Comparison of ENCODE assay signal across 11 cellular contexts in the genomic region with DNA sequence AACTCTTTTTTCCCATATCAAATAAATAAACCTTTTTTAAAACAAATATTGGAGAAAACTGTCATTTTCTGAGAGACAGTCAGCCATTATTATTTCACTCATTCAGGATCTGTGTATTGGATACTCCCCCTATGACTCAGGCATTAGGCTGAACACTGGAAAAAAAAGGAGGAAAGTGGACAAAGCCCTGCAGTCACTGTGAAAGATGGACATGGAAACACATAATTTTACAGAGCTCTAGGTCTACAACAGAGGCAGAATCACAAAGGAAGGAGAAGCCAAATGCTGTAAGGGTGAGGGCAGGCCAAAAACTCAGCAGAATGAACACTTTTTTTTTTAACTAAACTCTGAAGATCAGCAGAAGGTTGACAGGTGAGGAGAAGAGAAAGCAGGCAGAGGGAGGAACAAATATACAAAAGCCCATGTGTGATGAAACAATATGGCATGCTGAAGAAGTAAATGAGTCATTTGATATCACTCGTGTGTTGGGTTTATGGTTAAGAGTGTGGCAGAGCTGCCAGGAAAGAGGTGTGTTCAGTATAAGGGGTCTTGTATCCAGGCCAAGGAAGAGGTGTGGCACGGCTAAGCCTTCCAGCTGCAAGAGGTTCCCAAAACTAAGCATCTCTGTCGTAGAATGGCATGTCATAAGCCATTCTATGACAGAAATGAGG. TPM values are rescaled to one million over a fixed set of nuclear protein-coding genes. Genes with fewer than 3 reads are reported as not detected.
DNase-seq lines count a peak whose midpoint lies in the region; ATAC-seq and TF ChIP-seq lines count a peak whose summit lies in the region.
"Had no signal": no experiment of that assay in that cellular context is flagged by ENCODE, and none has a peak within 500 bp of the region (broad histone marks: within the 10 kb centered on the region; RNA-seq: fewer than 3 reads in every experiment).

No MANE protein-coding gene starts in this region.

- H3K9me3 Mint-ChIP-seq in chondrocyte (ENCODE audit: low read depth) = no peaks in the 10 kb centered on the region

- H3K79me1 ChIP-seq in mesendoderm (ENCODE audit: low read length) = peaks cover 22% of the 10 kb centered on the region

- no peak overlapping the region for H3K9ac ChIP-seq in mesendoderm (ENCODE audit: low read length)
- H3K9ac ChIP-seq: parathyroid adenoma had no signal

- H3K27ac ChIP-seq in osteoblast (ENCODE audit: low read depth, low read length) (peak overlapping the region; percentile 52), mesendoderm (ENCODE audit: low read depth, low read length) (no peak overlapping the region)
- H3K27ac ChIP-seq: parathyroid adenoma had no signal

- H3K27ac Mint-ChIP-seq in chondrocyte (ENCODE audit: unreplicated experiment) = peak overlapping the region; percentile 67

- no peaks in the 10 kb centered on the region for H3K36me3 ChIP-seq in osteoblast (ENCODE audit: insufficient read depth, low read length)
- no peaks in the 10 kb centered on the region for H3K36me3 ChIP-seq in mesendoderm (ENCODE audit: control insufficient read depth, insufficient read depth, low read length)

- no peak overlapping the region for H4K8ac ChIP-seq in mesendoderm (ENCODE audit: low read depth, low read length)

- H3K4me1 ChIP-seq in osteoblast (ENCODE audit: insufficient read depth, low read length) = peaks cover 20% of the 10 kb centered on the region
- H3K4me1 ChIP-seq in mesendoderm (ENCODE audit: control insufficient read depth, low read depth, low read length) = no peaks in the 10 kb centered on the region
- H3K4me1 ChIP-seq: parathyroid adenoma had no signal

- DNase-seq in LHCN-M2 (ENCODE audit: low read depth) (peak; percentile 79), chondrocyte (ENCODE audit: low spot score) (no peak), osteoblast (ENCODE audit: insufficient read length, low spot score, missing footprints) (no peak), NCI-H146 treated with DMSO at 0.1 percent for 48 hours (lab: John Stamatoyannopoulos, UW; ENCODE audit: unreplicated experiment) (no peak), mesendoderm (no peak), NCI-H2227 (lab: John Stamatoyannopoulos, UW; ENCODE audit: unreplicated experiment) (no peak)
- DNase-seq: activated CD8-positive, alpha-beta memory T cell treated with anti-CD3 and anti-CD28 coated beads, Interleukin-2, amount 50 U/mL, for 4 hours; NCI-H2171 had no signal

- peaks cover 19% of the 10 kb centered on the region for H3K4me1 Mint-ChIP-seq in chondrocyte (ENCODE audit: low read depth)

- H3K56ac ChIP-seq in mesendoderm (ENCODE audit: low read length) = no peak overlapping the region

- peak overlapping the region; percentile 1 for H3K4me3 ChIP-seq in osteoblast (ENCODE audit: insufficient read depth, low read length)
- H3K4me3 ChIP-seq in mesendoderm (ENCODE audit: low read length) = no peak overlapping the region

- no peak overlapping the region for H3K4me3 Mint-ChIP-seq in chondrocyte (ENCODE audit: unreplicated experiment)

- peak; percentile 47 for ATAC-seq in GM19395 (IDR thresholded peaks at IDR 0.05; ENCODE audit: unreplicated experiment)
- ATAC-seq in GM21576 (IDR thresholded peaks at IDR 0.05; ENCODE audit: unreplicated experiment) = no peak

- no peak overlapping the region for H3K18ac ChIP-seq in mesendoderm (ENCODE audit: low read length)

- H3K27me3 ChIP-seq in osteoblast (ENCODE audit: insufficient read depth, low read length) (no peaks in the 10 kb centered on the region), mesendoderm (ENCODE audit: insufficient read depth, low read length, poor library complexity) (no peaks in the 10 kb centered on the region)

- H3K27me3 Mint-ChIP-seq in chondrocyte (ENCODE audit: low read depth) = no peaks in the 10 kb centered on the region

- peaks cover 3% of the 10 kb centered on the region for H4K20me1 ChIP-seq in osteoblast (ENCODE audit: insufficient read depth, low read length)

- H2AFZ ChIP-seq in osteoblast (ENCODE audit: low read length) = no peak overlapping the region
- H2AFZ ChIP-seq: parathyroid adenoma had no signal

- no peak overlapping the region for H2BK15ac ChIP-seq in mesendoderm (replicated peaks; ENCODE audit: low read depth)

- H3K36me3 Mint-ChIP-seq in chondrocyte (ENCODE audit: low read depth) = no peaks in the 10 kb centered on the region

- H3K79me2 ChIP-seq in osteoblast (ENCODE audit: insufficient read depth, low read length) (peaks cover 54% of the 10 kb centered on the region), mesendoderm (ENCODE audit: control insufficient read depth, insufficient read depth, low read length) (peaks cover 14% of the 10 kb centered on the region)

- H2AK5ac ChIP-seq in mesendoderm (ENCODE audit: low read length) = no peak overlapping the region

- no peak overlapping the region for H3K23ac ChIP-seq in mesendoderm (ENCODE audit: low read length)

- no peak overlapping the region for H2BK5ac ChIP-seq in mesendoderm (ENCODE audit: low read length)

- no peak overlapping the region for H2BK120ac ChIP-seq in mesendoderm (ENCODE audit: low read depth, low read length)

- TF ChIP-seq CTCF in chondrocyte (IDR thresholded peaks at IDR 0.05) (no peak), osteoblast (IDR thresholded peaks at IDR 0.05; ENCODE audit: extremely low read depth, low read depth, low read length) (no peak)

- H4K5ac ChIP-seq in mesendoderm (ENCODE audit: low read length) = no peak overlapping the region

- H3K4ac ChIP-seq in mesendoderm (ENCODE audit: low read depth, low read length) = no peak overlapping the region

- no CpG with 5 or more reads among the region's 3 CpGs for WGBS in mesendoderm (ENCODE audit: extremely low coverage, insufficient coverage, low lambda C conversion rate)

- no peaks in the 10 kb centered on the region for H3K9me3 ChIP-seq in osteoblast (ENCODE audit: low read depth, low read length)

- peak overlapping the region; percentile 66 for H3K4me2 ChIP-seq in osteoblast (ENCODE audit: insufficient read depth, low read length)
- no peak overlapping the region for H3K4me2 ChIP-seq in mesendoderm (ENCODE audit: low read length)

RNA-seq across cellular contexts. Expression of gene EPB41L2, which starts 39.1 kb away (rescaled TPM):
- 18.1 and 26.2 TPM in 2 replicates for total RNA-seq in LHCN-M2 (2014; rRNA removed)
- 28.0 TPM for polyA plus RNA-seq in LHCN-M2 (2012)
- total RNA-seq in chondrocyte = 59.9 to 72.0 TPM (median 65.8 TPM) in 3 replicates
- total RNA-seq in osteoblast = 46.9 and 47.4 TPM in 2 replicates
- polyA plus RNA-seq in mesendoderm (2013, experiment 1 of 2) = 87.9 TPM
- 87.1 TPM for polyA plus RNA-seq in mesendoderm (2013, experiment 2 of 2)
